In the genomic region with DNA sequence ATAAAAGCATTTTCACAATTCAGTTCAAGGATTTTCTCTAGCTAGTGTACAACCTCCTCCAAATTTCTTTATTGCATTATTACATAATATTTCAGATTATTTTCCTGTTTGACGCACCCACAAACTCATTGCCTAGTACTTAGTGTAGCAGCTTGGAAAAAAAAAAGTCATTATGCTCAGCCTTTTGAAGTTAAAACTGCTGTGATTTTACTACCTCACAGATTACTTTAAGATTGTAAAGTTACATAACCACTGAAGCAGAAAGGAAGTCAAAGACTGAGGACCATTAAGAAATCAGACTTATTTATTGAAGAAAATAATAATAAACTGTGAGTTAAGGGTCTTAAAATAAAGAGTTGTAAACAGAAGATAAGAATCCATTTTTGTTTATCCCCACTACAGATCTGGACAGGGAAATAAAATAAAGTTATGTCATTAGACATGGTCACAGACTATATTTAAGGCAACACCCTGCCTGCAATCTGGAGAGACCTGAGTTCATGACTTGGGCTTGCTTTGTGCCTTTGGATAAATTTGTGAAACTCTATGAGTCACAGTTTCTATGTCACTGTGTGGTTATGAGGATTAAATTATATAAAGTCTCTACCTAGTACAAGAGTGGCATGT, we compare ENCODE assay signal across 18 cellular contexts.
"Had no signal": no experiment of that assay in that cellular context is flagged by ENCODE, and none has a peak within 500 bp of the region (broad histone marks: within the 10 kb centered on the region; RNA-seq: fewer than 3 reads in every experiment).

No MANE protein-coding gene starts in this region.

- H3K27ac Mint-ChIP-seq: activated B cell treated with CpG ODN at 0.5 μM for 24 hours; activated CD4-positive, alpha-beta T cell treated with anti-CD3 and anti-CD28 coated beads for 36 hours; activated naive CD8-positive, alpha-beta T cell treated with anti-CD3 and anti-CD28 coated beads for 36 hours had no signal

- H3K4me1 Mint-ChIP-seq: activated B cell treated with CpG ODN at 0.5 μM for 24 hours; activated CD4-positive, alpha-beta T cell treated with anti-CD3 and anti-CD28 coated beads for 36 hours; activated naive CD8-positive, alpha-beta T cell treated with anti-CD3 and anti-CD28 coated beads for 36 hours had no signal

- H3K36me3 ChIP-seq: heart right ventricle, left ventricle myocardium inferior, upper lobe of right lung had no signal

- H3K27me3 Mint-ChIP-seq: activated B cell treated with CpG ODN at 0.5 μM for 24 hours; activated CD4-positive, alpha-beta T cell treated with anti-CD3 and anti-CD28 coated beads for 36 hours; activated naive CD8-positive, alpha-beta T cell treated with anti-CD3 and anti-CD28 coated beads for 36 hours had no signal

- H3K4me1 ChIP-seq: heart right ventricle, left ventricle myocardium inferior, upper lobe of right lung had no signal

- H3K36me3 Mint-ChIP-seq: activated naive CD8-positive, alpha-beta T cell treated with anti-CD3 and anti-CD28 coated beads for 36 hours had no signal

- DNase-seq: activated B cell treated with CpG ODN at 0.5 μM for 24 hours; activated CD4-positive, alpha-beta T cell treated with anti-CD3 and anti-CD28 coated beads for 36 hours; activated CD4-positive, alpha-beta T cell treated with anti-CD3 and anti-CD28 coated beads, Interleukin-2, amount 50 U/mL, for 48 hours; activated CD8-positive, alpha-beta memory T cell treated with anti-CD3 and anti-CD28 coated beads, Interleukin-2, amount 50 U/mL, for 48 hours; activated naive CD4-positive, alpha-beta T cell treated with Interleukin-2 at 50 U/mL for 16 hours; activated naive CD8-positive, alpha-beta T cell treated with anti-CD3 and anti-CD28 coated beads for 36 hours; activated T-cell treated with anti-CD3 and anti-CD28 coated beads, Interleukin-2, amount 50 U/mL, for 4 hours; heart right ventricle; left ventricle myocardium inferior; mammary epithelial cell; nucleus accumbens; posterior cingulate gyrus; stimulated activated CD4-positive, alpha-beta T cell treated with anti-CD3 and anti-CD28 coated beads, Interleukin-4, amount 100 ng/mL, for 24 hours; stimulated activated naive CD8-positive, alpha-beta T cell treated with anti-CD3 and anti-CD28 coated beads, Interleukin-15, Interleukin-2, amounts not matched to agents 100 U/mL and 50 U/mL, for 24 hours; T-helper 1 cell; upper lobe of right lung had no signal

- H3K4me3 ChIP-seq: coronary artery, heart right ventricle, left ventricle myocardium inferior, upper lobe of right lung had no signal

- H3K9me3 ChIP-seq: heart right ventricle, upper lobe of right lung had no signal

- H3K4me3 Mint-ChIP-seq: activated B cell treated with CpG ODN at 0.5 μM for 24 hours; activated CD4-positive, alpha-beta T cell treated with anti-CD3 and anti-CD28 coated beads for 36 hours; activated naive CD8-positive, alpha-beta T cell treated with anti-CD3 and anti-CD28 coated beads for 36 hours; activated T-cell treated with anti-CD3 and anti-CD28 coated beads, Interleukin-2, amount 50 U/mL, for 4 hours had no signal

- ATAC-seq: activated CD4-positive, alpha-beta T cell treated with anti-CD3 and anti-CD28 coated beads for 36 hours; activated T-cell treated with anti-CD3 and anti-CD28 coated beads, Interleukin-2, amount 50 U/mL, for 4 hours; heart right ventricle; stimulated activated naive CD8-positive, alpha-beta T cell treated with anti-CD3 and anti-CD28 coated beads, Interleukin-15, Interleukin-2, amounts not matched to agents 100 U/mL and 50 U/mL, for 24 hours; upper lobe of right lung had no signal

- H3K27ac ChIP-seq: coronary artery, epithelial cell of prostate, heart right ventricle, left ventricle myocardium inferior, upper lobe of right lung had no signal
